In the genomic region with DNA sequence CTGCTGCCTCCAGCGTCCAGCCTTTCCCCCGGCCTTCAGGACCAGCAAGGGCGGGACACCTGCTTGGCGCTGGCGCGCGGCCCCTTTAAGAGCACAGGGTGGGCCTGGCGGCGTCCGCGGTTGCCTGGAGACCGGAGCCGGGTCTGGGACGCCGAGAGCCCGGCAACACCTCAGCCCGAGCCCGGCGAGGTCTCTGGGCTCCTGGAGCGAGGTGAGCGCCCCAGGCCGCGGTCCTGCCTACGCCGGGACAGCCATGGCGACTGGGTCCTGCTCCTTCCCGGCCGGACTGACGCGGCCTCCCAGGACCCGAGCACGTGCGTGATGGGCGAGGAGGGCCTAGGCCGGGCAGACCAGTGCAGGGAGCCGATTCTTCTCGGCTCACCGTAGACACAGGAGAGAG, we compare ENCODE assay signal across 9 cellular contexts. TPM values are rescaled to one million over a fixed set of nuclear protein-coding genes. Genes with fewer than 3 reads are reported as not detected.
DNase-seq lines count a peak whose midpoint lies in the region; ATAC-seq and TF ChIP-seq lines count a peak whose summit lies in the region.
"Not testable (repeated sequence)": the region's sequence is repeated elsewhere in the genome, so short reads cannot be mapped to it uniquely, and the experiment has no call there.
"Had no signal": no experiment of that assay in that cellular context is flagged by ENCODE, and none has a peak within 500 bp of the region (broad histone marks: within the 10 kb centered on the region; RNA-seq: fewer than 3 reads in every experiment).

TSS of gene RSPH10B2 (plus strand) at position 140 of the 400 bp plus-strand sequence. CDS start 3,575 bp downstream, outside the sequence.

- H2BK5ac ChIP-seq in H9 (ENCODE audit: insufficient read length, low read length): not testable (repeated sequence)

- H3K27me3 Mint-ChIP-seq in H9 (ENCODE audit: low read depth): not testable (repeated sequence)

- H3K27ac Mint-ChIP-seq in H9: not testable (repeated sequence)

- H3K36me3 ChIP-seq in RWPE2 (ENCODE audit: low read depth); hepatocyte (replicated peaks; ENCODE audit: insufficient read depth, low read depth); lung (ENCODE audit: control insufficient read depth in 2 of 2, insufficient read depth in 2 of 2, low read length in 2 of 2): not testable (repeated sequence)

- H3K4me3 Mint-ChIP-seq in H9: not testable (repeated sequence)

- H3K4me1 Mint-ChIP-seq in H9: not testable (repeated sequence)

- not testable (repeated sequence) for H3K79me1 ChIP-seq in H9 (ENCODE audit: insufficient read depth, low read depth, low read length, poor library complexity, severe bottlenecking)

- H3K4me1 ChIP-seq in H9 (ENCODE audit: insufficient read depth, low read length); RWPE2 (ENCODE audit: insufficient read depth, poor library complexity, severe bottlenecking); foreskin keratinocyte; hepatocyte (ENCODE audit: insufficient read depth); lung (ENCODE audit: control insufficient read depth in 2 of 2, insufficient read depth in 2 of 2, low read length in 2 of 2): not testable (repeated sequence)

- not testable (repeated sequence) for H3K9me3 Mint-ChIP-seq in H9

- not testable (repeated sequence) for H4K5ac ChIP-seq in H9 (ENCODE audit: insufficient read length, low read depth, low read length)

- H3K14ac ChIP-seq in H9 (ENCODE audit: insufficient read depth, low read length): not testable (repeated sequence)

- not testable (repeated sequence) for H3K9ac ChIP-seq in H9 (ENCODE audit: extremely low read depth, insufficient read length, low read length)

- H2BK12ac ChIP-seq in H9 (ENCODE audit: insufficient read length, low read depth, low read length): not testable (repeated sequence)

- not testable (repeated sequence) for H2AFZ ChIP-seq in H9 (ENCODE audit: low read length); hepatocyte

- H3K79me2 ChIP-seq in H9 (ENCODE audit: insufficient read depth, low read length); hepatocyte: not testable (repeated sequence)

- not testable (repeated sequence) for H3K9me3 ChIP-seq in H9 (ENCODE audit: control insufficient read depth, low read depth, low read length); RWPE2 (ENCODE audit: severe bottlenecking); hepatocyte (ENCODE audit: low read depth); lung (ENCODE audit: control insufficient read depth in 2 of 2, insufficient read depth in 1 of 2, low read length in 1 of 2)

- not testable (repeated sequence) for H3K18ac ChIP-seq in H9 (ENCODE audit: insufficient read length, low read depth, low read length)

- not testable (repeated sequence) for H3K4ac ChIP-seq in H9 (ENCODE audit: low read depth, low read length)

- not testable (repeated sequence) for H3K4me3 ChIP-seq in RWPE2 (ENCODE audit: severe bottlenecking); hepatocyte; lung

- not testable (repeated sequence) for H3K23ac ChIP-seq in H9 (ENCODE audit: insufficient read length, low read depth, low read length)

- ATAC-seq in RWPE2 (ENCODE audit: low read depth) (peak; percentile 35; the same call in 1 of the 3 replicates), foreskin keratinocyte (peak; percentile 47), lung (ENCODE audit: insufficient read depth, low FRiP score) (peak; percentile 27)

- H4K20me1 ChIP-seq in H9 (ENCODE audit: control insufficient read depth, insufficient read depth, insufficient read length); hepatocyte (ENCODE audit: insufficient read depth, poor library complexity, severe bottlenecking): not testable (repeated sequence)

- H2BK120ac ChIP-seq in H9 (ENCODE audit: low read depth, low read length, poor library complexity, severe bottlenecking): not testable (repeated sequence)

- H3K27me3 ChIP-seq in H9 (ENCODE audit: insufficient read depth, low read length); RWPE2 (ENCODE audit: insufficient read depth, poor library complexity, severe bottlenecking); foreskin keratinocyte; hepatocyte; lung (ENCODE audit: control insufficient read depth, insufficient read depth): not testable (repeated sequence)

- H3K36me3 Mint-ChIP-seq in H9 (ENCODE audit: insufficient read depth in 1 of 3, low read depth in 3 of 3): not testable (repeated sequence)

- TF ChIP-seq CTCF in H9 (conservative IDR thresholded peaks at IDR 0.05); RWPE2 (IDR thresholded peaks at IDR 0.05; ENCODE audit: poor library complexity, severe bottlenecking); foreskin keratinocyte (conservative IDR thresholded peaks at IDR 0.05); hepatocyte (IDR thresholded peaks at IDR 0.05; ENCODE audit: poor library complexity); lung (IDR thresholded peaks at IDR 0.05; ENCODE audit: control extremely low read depth, extremely low read depth): not testable (repeated sequence)

- H4K8ac ChIP-seq in H9 (replicated peaks; ENCODE audit: insufficient read length, low read depth, low read length): not testable (repeated sequence)

- WGBS in H9 (ENCODE audit: extremely low coverage, insufficient read length, low lambda C conversion rate): no CpG with 5 or more reads among the region's 38 CpGs
- 5% methylated on average over 11 of the region's 38 CpGs for WGBS in hepatocyte (ENCODE audit: low lambda C conversion rate, missing lambda C conversion rate)
- 13 to 19% methylated on average over 16 to 19 of the region's 38 CpGs for WGBS in lung, 2 donors

- not testable (repeated sequence) for H2BK20ac ChIP-seq in H9 (ENCODE audit: low read depth, low read length, poor library complexity, severe bottlenecking)

- not testable (repeated sequence) for H4K91ac ChIP-seq in H9 (ENCODE audit: insufficient read length, low read depth, low read length)

- not testable (repeated sequence) for H3K27ac ChIP-seq in H9 (ENCODE audit: insufficient read length, low read depth, low read length); RWPE2 (ENCODE audit: poor library complexity, severe bottlenecking); foreskin keratinocyte; hepatocyte; lung (ENCODE audit: low read depth in 1 of 2, low read length in 1 of 2)

- not testable (repeated sequence) for H3K56ac ChIP-seq in H9 (ENCODE audit: insufficient read length, low read depth, low read length)

- not testable (repeated sequence) for H3K23me2 ChIP-seq in H9 (ENCODE audit: insufficient read length, low read depth, low read length, poor library complexity, severe bottlenecking)

- H3K4me2 ChIP-seq in H9 (ENCODE audit: insufficient read depth, insufficient read length, low read length): not testable (repeated sequence)
- H3K4me2 ChIP-seq in hepatocyte: peak within 1 kb of the TSS; percentile 62

- H2BK15ac ChIP-seq in H9 (ENCODE audit: low read depth, low read length): not testable (repeated sequence)

- not testable (repeated sequence) for H2AK5ac ChIP-seq in H9 (ENCODE audit: insufficient read length, low read length)

- H3T11ph ChIP-seq in H9 (ENCODE audit: low read length): not testable (repeated sequence)

- DNase-seq in H9 (peak; percentile 29), astrocyte of the hippocampus (ENCODE audit: low read depth, low spot score) (peak; percentile 11), retina (peak; percentile 32)
- not testable (repeated sequence) for DNase-seq in RWPE2 (ENCODE audit: low spot score); foreskin keratinocyte; hepatocyte (ENCODE audit: low spot score); lung (ENCODE audit: low spot score)

- not testable (repeated sequence) for H3K9me2 ChIP-seq in hepatocyte (replicated peaks; ENCODE audit: insufficient read depth)

RNA-seq across cellular contexts. Expression of gene RSPH10B2, which starts in this region (rescaled TPM):
- 0.33 and 0.39 TPM in 2 replicates for total RNA-seq in H9 (2021)
- not detected in 2 replicates for total RNA-seq in foreskin keratinocyte
- polyA plus RNA-seq in foreskin keratinocyte: not detected in 2 replicates
- not detected in 2 replicates for total RNA-seq in hepatocyte
- not detected in 2 replicates for polyA plus RNA-seq in hepatocyte
- total RNA-seq in lung: 1 to 10 TPM; 5.2 to 9.0 TPM
- polyA plus RNA-seq in lung: 1 to 10 TPM; 1.4 to 3.8 TPM
- polyA plus RNA-seq: AG04450, BJ had no signal

Comparison
In these comparisons a context has a peak if more than half of its experiments do, and no peak if none do; other contexts are left out.
1. Peak in DNase-seq in H9; RNA of the gene not detected or under 1 TPM.
2. Peak in ATAC-seq in foreskin keratinocyte; RNA of the gene not detected or under 1 TPM.